In genomic region chr12:30927210-30927576, GRCh38 we compare ENCODE assay signal across 1 cellular context.
TF ChIP-seq lines count a peak whose summit lies in the region.

No MANE protein-coding gene starts in this region.

TF ChIP-seq in HEK293, 187 proteins besides CTCF, POLR2A, EP300 and RAD21 (continued from another document):
- TF ChIP-seq ZBTB11 (tag by site-specific recombination; conservative IDR thresholded peaks at IDR 0.05; ENCODE audit: low read depth): no peak
- no peak for TF ChIP-seq MZF1 (tag by site-specific recombination; IDR thresholded peaks at IDR 0.05; ENCODE audit: borderline replicate concordance)
- TF ChIP-seq ZNF692 (tag by site-specific recombination; IDR thresholded peaks at IDR 0.05): no peak
- peak; percentile 85 for TF ChIP-seq ZNF449 (tag by site-specific recombination; IDR thresholded peaks at IDR 0.05)
- TF ChIP-seq ZBTB10 (tag by site-specific recombination; IDR thresholded peaks at IDR 0.05): no peak
- peak; percentile 74; the same call in 1 of the 2 replicates for TF ChIP-seq ZNF18 (tag by site-specific recombination; IDR thresholded peaks at IDR 0.05)
- no peak for TF ChIP-seq ZNF48 (tag by site-specific recombination; IDR thresholded peaks at IDR 0.05)
- peak; percentile 93 for TF ChIP-seq ZBTB20 (tag by site-specific recombination; IDR thresholded peaks at IDR 0.05)
- no peak for TF ChIP-seq ZNF426 (tag by site-specific recombination; IDR thresholded peaks at IDR 0.05)
